1 cellular context compared by ENCODE assay signal in genomic region chr6:149317656-149318571, GRCh38.
TF ChIP-seq lines count a peak whose summit lies in the region.

Gene TAB2, plus strand, starts transcription at chr6:149317712. Its CDS starts 52,286 bp downstream, at chr6:149369998.

TF ChIP-seq in HepG2, 621 proteins besides CTCF, POLR2A, EP300 and RAD21 (continued from another document and continues in another):
- TF ChIP-seq SP2 (CRISPR knock-in tag; IDR thresholded peaks at IDR 0.05) (peak; percentile 33; the same call in 1 of the 2 replicates), ZNF234 (CRISPR knock-in tag; conservative IDR thresholded peaks at IDR 0.05) (peak; percentile 70; the same call in 1 of the 2 replicates), KAT7 (CRISPR knock-in tag; IDR thresholded peaks at IDR 0.05; ENCODE audit: borderline replicate concordance) (peak; percentile 16; the same call in 1 of the 2 replicates), ZNF780A (CRISPR knock-in tag; IDR thresholded peaks at IDR 0.05) (0 out of 2 replicates have a peak, but pooled peaks have one; percentile 17), TGIF2 (CRISPR knock-in tag; IDR thresholded peaks at IDR 0.05) (peak; percentile 39; the same call in 1 of the 2 replicates), SP5 (CRISPR knock-in tag; IDR thresholded peaks at IDR 0.05; ENCODE audit: borderline replicate concordance, low read depth) (0 out of 2 replicates have a peak, but pooled peaks have one; percentile 8), AGO1 (IDR thresholded peaks at IDR 0.05; ENCODE audit: low read depth, low read length, poor library complexity, severe bottlenecking) (peak; percentile 8), PAXIP1 (CRISPR knock-in tag; conservative IDR thresholded peaks at IDR 0.05) (0 out of 2 replicates have a peak, but pooled peaks have one; percentile 5), ZNF329 (CRISPR knock-in tag; IDR thresholded peaks at IDR 0.05; ENCODE audit: low read depth) (0 out of 2 replicates have a peak, but pooled peaks have one; percentile 9), PHF21A (CRISPR knock-in tag; IDR thresholded peaks at IDR 0.05) (0 out of 2 replicates have a peak, but pooled peaks have one; percentile 6), CEBPZ (IDR thresholded peaks at IDR 0.05; ENCODE audit: low read length) (no peak), ZNF777 (CRISPR knock-in tag; IDR thresholded peaks at IDR 0.05) (peak; percentile 27), BATF2 (CRISPR knock-in tag; IDR thresholded peaks at IDR 0.05) (0 out of 2 replicates have a peak, but pooled peaks have one; percentile 69), ZSCAN31 (CRISPR knock-in tag; IDR thresholded peaks at IDR 0.05; ENCODE audit: low read depth) (0 out of 2 replicates have a peak, but pooled peaks have one; percentile 44), ZNF672 (CRISPR knock-in tag; IDR thresholded peaks at IDR 0.05) (0 out of 2 replicates have a peak, but pooled peaks have one; percentile 60), POLR2G (IDR thresholded peaks at IDR 0.05; ENCODE audit: low read depth, low read length) (no peak), NCOA1 (CRISPR knock-in tag; IDR thresholded peaks at IDR 0.05) (no peak), ZFY (CRISPR knock-in tag; IDR thresholded peaks at IDR 0.05) (0 out of 2 replicates have a peak, but pooled peaks have one; percentile 4), MED1 (CRISPR knock-in tag; IDR thresholded peaks at IDR 0.05) (0 out of 2 replicates have a peak, but pooled peaks have one; percentile 15), ZNF230 (CRISPR knock-in tag; IDR thresholded peaks at IDR 0.05) (no peak), TAF15 (IDR thresholded peaks at IDR 0.05; ENCODE audit: low read depth, low read length, poor library complexity, severe bottlenecking) (peak; percentile 29), GFI1 (CRISPR knock-in tag; IDR thresholded peaks at IDR 0.05; ENCODE audit: borderline replicate concordance) (peak; percentile 11; the same call in 1 of the 2 replicates), JUNB (CRISPR knock-in tag; IDR thresholded peaks at IDR 0.05; ENCODE audit: borderline replicate concordance) (no peak), ZBTB38 (CRISPR knock-in tag; IDR thresholded peaks at IDR 0.05) (0 out of 2 replicates have a peak, but pooled peaks have one; percentile 3), ZC3H13 (CRISPR knock-in tag; IDR thresholded peaks at IDR 0.05) (0 out of 2 replicates have a peak, but pooled peaks have one; percentile 3), BRD4 (CRISPR knock-in tag; IDR thresholded peaks at IDR 0.05) (0 out of 2 replicates have a peak, but pooled peaks have one; percentile 24), FOXC1 (CRISPR knock-in tag; IDR thresholded peaks at IDR 0.05; ENCODE audit: borderline replicate concordance) (no peak), ZNF350 (CRISPR knock-in tag; IDR thresholded peaks at IDR 0.05; ENCODE audit: borderline replicate concordance, low read depth) (0 out of 2 replicates have a peak, but pooled peaks have one; percentile 9), MTF1 (CRISPR knock-in tag; IDR thresholded peaks at IDR 0.05) (no peak), ZNF281 (CRISPR knock-in tag; IDR thresholded peaks at IDR 0.05; ENCODE audit: borderline replicate concordance) (peak; percentile 65), AGO2 (optimal IDR thresholded peaks at IDR 0.05; ENCODE audit: low read depth, low read length) (peak; percentile 37), ZBTB7A (CRISPR knock-in tag; IDR thresholded peaks at IDR 0.05) (0 out of 2 replicates have a peak, but pooled peaks have one; percentile 35), MTERF4 (CRISPR knock-in tag; IDR thresholded peaks at IDR 0.05) (0 out of 2 replicates have a peak, but pooled peaks have one; percentile 25), SALL1 (CRISPR knock-in tag; IDR thresholded peaks at IDR 0.05) (peak; percentile 30; the same call in 1 of the 2 replicates), ZNF543 (CRISPR knock-in tag; IDR thresholded peaks at IDR 0.05) (peak; percentile 60; the same call in 1 of the 2 replicates), HMGXB4 (CRISPR knock-in tag; IDR thresholded peaks at IDR 0.05; ENCODE audit: borderline replicate concordance in 1 of 2, low read depth in 1 of 2) (peak; percentile 13 to 79; a peak in 2 of 4 replicates), ZFP90 (CRISPR knock-in tag; IDR thresholded peaks at IDR 0.05; ENCODE audit: borderline replicate concordance) (peak; percentile 53; the same call in 1 of the 2 replicates), ZNF414 (CRISPR knock-in tag; IDR thresholded peaks at IDR 0.05) (peak; percentile 14; the same call in 1 of the 2 replicates), PCBP1 (IDR thresholded peaks at IDR 0.05; ENCODE audit: borderline replicate concordance, low read depth, low read length) (0 out of 2 replicates have a peak, but pooled peaks have one; percentile 58), IKZF4 (CRISPR knock-in tag; IDR thresholded peaks at IDR 0.05; ENCODE audit: borderline replicate concordance, low read depth, not compliant biosample characterization) (peak; percentile 47), HNRNPK (IDR thresholded peaks at IDR 0.05; ENCODE audit: low read depth, low read length, poor library complexity, severe bottlenecking) (peak; percentile 99), ZNF75D (CRISPR knock-in tag; IDR thresholded peaks at IDR 0.05; ENCODE audit: borderline replicate concordance) (no peak), ARID4A (CRISPR knock-in tag; IDR thresholded peaks at IDR 0.05; ENCODE audit: borderline replicate concordance) (peak; percentile 29; the same call in 1 of the 2 replicates)
